Comparison of ENCODE assay signal across 8 cellular contexts in the genomic region with DNA sequence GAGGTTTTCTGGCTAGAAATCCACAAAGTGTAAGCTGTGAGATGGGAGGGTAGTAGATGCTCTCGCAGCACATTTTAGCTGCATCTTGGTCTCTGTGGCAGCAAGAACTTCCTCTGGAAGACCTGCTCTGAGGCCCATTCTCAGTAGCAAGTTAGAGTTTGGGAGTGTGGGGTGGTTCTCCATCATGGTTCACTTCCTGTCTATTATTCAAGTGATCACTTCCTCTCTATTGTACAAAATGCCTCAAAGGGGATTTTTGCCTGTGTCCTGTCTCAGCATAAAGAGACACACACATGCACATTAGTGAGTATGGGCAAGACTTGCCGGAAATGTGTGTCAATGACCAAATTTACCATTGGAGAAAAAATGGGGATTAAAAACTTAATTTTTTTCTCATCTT. TPM values are rescaled to one million over a fixed set of nuclear protein-coding genes. Genes with fewer than 3 reads are reported as not detected.
A peak's percentile ranks its signal among the peaks of the same experiment; 100 is the strongest.
DNase-seq lines count a peak whose midpoint lies in the region; ATAC-seq, FAIRE-seq and TF ChIP-seq lines count a peak whose summit lies in the region.

No MANE protein-coding gene starts in this region.

- DNase-seq in GM12892 (ENCODE audit: insufficient read length) (no peak), NCI-H526 (lab: John Stamatoyannopoulos, UW) (no peak), NCI-H1930 (lab: John Stamatoyannopoulos, UW) (no peak), Ammon's horn (ENCODE audit: low spot score) (no peak), immature natural killer cell (no peak)
- DNase-seq in activated CD8-positive, alpha-beta T cell treated with anti-CD3 and anti-CD28 coated beads, Interleukin-2, amount 10 ng/mL, durations not matched to agents 7 days and 5 days: peak; percentile 40

- peaks cover 46% of the 10 kb centered on the region for H3K4me1 Mint-ChIP-seq in activated CD8-positive, alpha-beta T cell treated with anti-CD3 and anti-CD28 coated beads, Interleukin-2, amount 10 ng/mL, durations not matched to agents 7 days and 5 days (ENCODE audit: low read depth)
- peaks cover 7 to 15% of the 10 kb centered on the region in 2 donors for H3K4me1 Mint-ChIP-seq in immature natural killer cell

- peaks cover 37% of the 10 kb centered on the region for H3K36me3 Mint-ChIP-seq in activated CD8-positive, alpha-beta T cell treated with anti-CD3 and anti-CD28 coated beads, Interleukin-2, amount 10 ng/mL, durations not matched to agents 7 days and 5 days (ENCODE audit: low read depth)
- H3K36me3 Mint-ChIP-seq in immature natural killer cell: peaks cover 0 to 8% (median 0%) of the 10 kb centered on the region in 3 donors

- TF ChIP-seq POLR2A in GM12892 (IDR thresholded peaks at IDR 0.05; ENCODE audit: low read depth, low read length): no peak

- CTCF ChIA-PET in activated CD8-positive, alpha-beta T cell treated with anti-CD3 and anti-CD28 coated beads, Interleukin-2, amount 10 ng/mL, durations not matched to agents 7 days and 5 days (lab: Charles Lee): interaction anchor here (1.6 to 5.2 kb wide), 2 partner anchors 14 to 164 kb away, joined by 3 to 39 read pairs; no protein-coding TSS in a partner anchor

- POLR2A ChIA-PET in activated CD8-positive, alpha-beta T cell treated with anti-CD3 and anti-CD28 coated beads, Interleukin-2, amount 10 ng/mL, durations not matched to agents 7 days and 5 days (lab: Charles Lee): interaction anchor here (0.6 to 1.5 kb wide), 2 partner anchors 17 to 720 kb away, joined by 3 read pairs; no protein-coding TSS in a partner anchor

- peaks cover 19% of the 10 kb centered on the region for H3K9me3 Mint-ChIP-seq in activated CD8-positive, alpha-beta T cell treated with anti-CD3 and anti-CD28 coated beads, Interleukin-2, amount 10 ng/mL, durations not matched to agents 7 days and 5 days (ENCODE audit: insufficient read depth)
- H3K9me3 Mint-ChIP-seq in immature natural killer cell: no peaks in the 10 kb centered on the region

- FAIRE-seq in GM12892 (lab: Jason Lieb, UNC): peak; percentile 93

- peak overlapping the region; percentile 42 for H3K4me3 Mint-ChIP-seq in activated CD8-positive, alpha-beta T cell treated with anti-CD3 and anti-CD28 coated beads, Interleukin-2, amount 10 ng/mL, durations not matched to agents 7 days and 5 days
- no peak overlapping the region for H3K4me3 Mint-ChIP-seq in immature natural killer cell

- no peaks in the 10 kb centered on the region for H3K27me3 Mint-ChIP-seq in activated CD8-positive, alpha-beta T cell treated with anti-CD3 and anti-CD28 coated beads, Interleukin-2, amount 10 ng/mL, durations not matched to agents 7 days and 5 days (ENCODE audit: low read depth)
- peaks cover 0 to 4% (median 2%) of the 10 kb centered on the region in 3 donors for H3K27me3 Mint-ChIP-seq in immature natural killer cell (ENCODE audit: low read depth in 3 of 3)

- H3K27ac Mint-ChIP-seq in activated CD8-positive, alpha-beta T cell treated with anti-CD3 and anti-CD28 coated beads, Interleukin-2, amount 10 ng/mL, durations not matched to agents 7 days and 5 days: peak overlapping the region; percentile 99
- peak overlapping the region in 1 of 6 donors; percentile 30 for H3K27ac Mint-ChIP-seq in immature natural killer cell

- peak; percentile 94 for ATAC-seq in GM19452 (IDR thresholded peaks at IDR 0.05; ENCODE audit: unreplicated experiment)
- peak; percentile 82 for ATAC-seq in HG03103 (IDR thresholded peaks at IDR 0.05; ENCODE audit: low read depth, unreplicated experiment)
- peak; percentile 69 for ATAC-seq in activated CD8-positive, alpha-beta T cell treated with anti-CD3 and anti-CD28 coated beads, Interleukin-2, amount 10 ng/mL, durations not matched to agents 7 days and 5 days

RNA-seq across cellular contexts. Expression of gene LYRM2, which starts 42.5 kb away (rescaled TPM):
- 28.1 TPM for polyA plus RNA-seq in GM12892 (2012; ENCODE audit: missing spikeins)
- 10 to 100 TPM; 29.2 to 29.5 TPM for total RNA-seq in activated CD8-positive, alpha-beta T cell treated with anti-CD3 and anti-CD28 coated beads, Interleukin-2, amount 10 ng/mL, durations not matched to agents 7 days and 5 days
- 10 to 100 TPM; 56.5 to 69.4 (median 66.8) TPM for polyA plus RNA-seq in immature natural killer cell
